Comparison of ENCODE assay signal across 1 cellular context in genomic region chr16:50265716-50266336, GRCh38.
TF ChIP-seq lines count a peak whose summit lies in the region.

No MANE protein-coding gene starts in this region.

TF ChIP-seq in GM12878, 131 proteins besides CTCF, POLR2A, EP300 and RAD21 (continued from another document):
- no peak for TF ChIP-seq USF2 (IDR thresholded peaks at IDR 0.05; ENCODE audit: borderline replicate concordance, low read depth, low read length)
